13 cellular contexts compared by ENCODE assay signal in the genomic region with DNA sequence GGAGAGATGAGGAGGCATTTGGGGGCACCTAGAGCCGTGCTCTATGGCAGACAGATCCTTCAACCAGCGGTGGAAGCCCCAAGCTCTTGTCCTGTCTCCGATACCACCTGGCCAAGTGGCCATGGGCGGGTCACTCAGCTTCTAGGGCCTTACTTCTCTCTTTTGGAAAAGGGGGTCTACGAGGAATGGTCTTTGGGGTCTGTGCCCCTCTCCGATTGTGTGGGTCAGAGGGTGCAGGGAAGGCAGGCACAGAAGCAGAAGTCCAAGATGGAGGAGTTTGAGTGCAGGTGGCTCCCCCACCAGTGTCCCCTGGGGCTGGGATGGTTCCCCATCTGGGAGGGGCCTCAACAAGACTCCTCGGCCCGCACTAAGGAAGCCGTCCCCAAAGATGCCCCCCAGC.
"Had no signal": no experiment of that assay in that cellular context is flagged by ENCODE, and none has a peak within 500 bp of the region (broad histone marks: within the 10 kb centered on the region; RNA-seq: fewer than 3 reads in every experiment).

No MANE protein-coding gene starts in this region.

- DNase-seq: activated CD4-positive, alpha-beta T cell treated with anti-CD3 and anti-CD28 coated beads for 1 hour; activated CD4-positive, alpha-beta T cell treated with anti-CD3 and anti-CD28 coated beads, Interleukin-2, amount 50 U/mL, for 4 hours; activated naive CD4-positive, alpha-beta T cell treated with anti-CD3 and anti-CD28 coated beads, Interleukin-2, amount 50 U/mL, for 16 hours; activated T-cell treated with anti-CD3 and anti-CD28 coated beads, Interleukin-2, amount 50 U/mL, for 24 hours; caudate nucleus; islet precursor cell; naive thymus-derived CD4-positive, alpha-beta T cell; occipital lobe; psoas muscle; T-helper 9 cell had no signal

- H3K4me1 ChIP-seq: psoas muscle had no signal

- H3K27ac ChIP-seq: psoas muscle, thoracic aorta had no signal

- H3K36me3 ChIP-seq: thoracic aorta had no signal

- H3K9me3 ChIP-seq: psoas muscle, thoracic aorta had no signal

- H3K27ac Mint-ChIP-seq: activated T-cell treated with anti-CD3 and anti-CD28 coated beads, Interleukin-2, amount 50 U/mL, for 24 hours had no signal

- H3K4me3 Mint-ChIP-seq: activated T-cell treated with anti-CD3 and anti-CD28 coated beads, Interleukin-2, amount 50 U/mL, for 24 hours had no signal

- ATAC-seq: esophagus mucosa; naive thymus-derived CD4-positive, alpha-beta T cell; psoas muscle; sciatic nerve had no signal

- H3K4me3 ChIP-seq: psoas muscle, thoracic aorta had no signal

- H3K27me3 Mint-ChIP-seq: activated T-cell treated with anti-CD3 and anti-CD28 coated beads, Interleukin-2, amount 50 U/mL, for 24 hours; naive thymus-derived CD4-positive, alpha-beta T cell had no signal

- H3K9me3 Mint-ChIP-seq: activated T-cell treated with anti-CD3 and anti-CD28 coated beads, Interleukin-2, amount 50 U/mL, for 24 hours had no signal
